ENCODE assay signal across 11 cellular contexts in the genomic region with DNA sequence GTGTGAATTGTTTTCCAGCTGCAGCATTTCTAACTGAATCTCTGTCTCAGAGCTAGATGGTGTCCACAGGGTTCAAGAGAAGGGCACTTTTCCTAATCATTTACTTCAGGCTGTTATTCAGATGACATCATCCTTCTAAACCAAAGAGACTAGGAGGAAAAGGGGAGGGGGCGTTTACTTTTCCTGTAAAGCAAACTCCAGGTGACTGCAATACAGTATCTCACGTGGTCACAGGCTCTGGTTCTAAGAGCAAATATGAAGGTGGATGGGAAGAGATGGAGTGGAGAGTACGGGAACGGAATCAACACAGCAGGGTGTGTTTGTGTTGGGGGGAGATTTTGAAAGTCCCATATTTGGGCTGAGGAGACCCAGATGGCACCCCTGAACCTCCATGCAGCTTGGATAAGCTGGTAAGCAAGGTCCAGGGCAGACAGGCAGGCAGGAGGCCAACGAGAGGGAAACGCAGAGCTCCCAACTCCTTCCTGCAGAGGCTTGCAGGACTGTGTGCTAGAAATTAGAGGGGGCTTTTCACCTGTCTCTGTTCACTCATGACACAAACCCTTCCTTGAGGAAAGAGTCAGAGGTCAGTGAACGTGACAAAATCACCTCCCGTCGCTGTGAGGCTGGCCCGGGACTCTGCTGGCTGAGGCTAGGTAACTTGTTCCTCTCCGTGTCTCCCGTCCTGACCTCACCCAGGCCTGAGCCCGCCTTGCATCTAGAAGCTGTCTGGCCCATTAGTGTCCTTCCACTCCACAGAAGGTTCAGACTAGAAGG.
DNase-seq lines count a peak whose midpoint lies in the region; ATAC-seq, FAIRE-seq and TF ChIP-seq lines count a peak whose summit lies in the region.
"Had no signal": no experiment of that assay in that cellular context is flagged by ENCODE, and none has a peak within 500 bp of the region (broad histone marks: within the 10 kb centered on the region; RNA-seq: fewer than 3 reads in every experiment).

No MANE protein-coding gene starts in this region.

- H3K9me3 ChIP-seq in parathyroid adenoma (ENCODE audit: control insufficient read depth, low read length) (no peaks in the 10 kb centered on the region), T-helper 17 cell (ENCODE audit: control insufficient read depth, low read length, poor library complexity, severe bottlenecking) (no peaks in the 10 kb centered on the region)
- H3K9me3 ChIP-seq: psoas muscle had no signal

- peaks cover 3 to 6% (median 5%) of the 10 kb centered on the region in 5 experiments for H3K9me3 Mint-ChIP-seq in brain
- no peaks in the 10 kb centered on the region for H3K9me3 Mint-ChIP-seq in immature natural killer cell

- DNase-seq in NCI-H2029 treated with DMSO at 0.1 percent for 48 hours (lab: John Stamatoyannopoulos, UW) (peak; percentile 99), GM19239 (ENCODE audit: insufficient read length, low spot score) (no peak), immature natural killer cell (no peak), T-helper 17 cell (no peak)
- no peak for DNase-seq in activated naive CD4-positive, alpha-beta T cell (lab: John Stamatoyannopoulos, UW)
- DNase-seq: effector memory CD4-positive, alpha-beta T cell; psoas muscle had no signal

- H3K4me1 Mint-ChIP-seq in brain = peaks cover 20% of the 10 kb centered on the region
- peaks cover 0 to 16% of the 10 kb centered on the region in 2 donors for H3K4me1 Mint-ChIP-seq in immature natural killer cell
- H3K4me1 Mint-ChIP-seq in T-helper 17 cell = peaks cover 6% of the 10 kb centered on the region

- no peak overlapping the region for H3K4me2 ChIP-seq in parathyroid adenoma (ENCODE audit: low read length)

- H3K36me3 Mint-ChIP-seq in brain = no peaks in the 10 kb centered on the region
- H3K36me3 Mint-ChIP-seq in immature natural killer cell = no peaks in the 10 kb centered on the region
- H3K36me3 Mint-ChIP-seq in T-helper 17 cell (ENCODE audit: low read depth) = peaks cover 6% of the 10 kb centered on the region

- no peaks in the 10 kb centered on the region for H3K36me3 ChIP-seq in parathyroid adenoma (ENCODE audit: control insufficient read depth, insufficient read depth, low read length)

- no peaks in the 10 kb centered on the region for H3K4me1 ChIP-seq in parathyroid adenoma
- H3K4me1 ChIP-seq: psoas muscle had no signal

- TF ChIP-seq CTCF in brain (conservative IDR thresholded peaks at IDR 0.05) (no peak), parathyroid adenoma (IDR thresholded peaks at IDR 0.05) (no peak)

- peak overlapping the region; percentile 2 for H2AFZ ChIP-seq in parathyroid adenoma

- H3K4me3 ChIP-seq in parathyroid adenoma (ENCODE audit: low read depth, low read length) = no peak overlapping the region
- H3K4me3 ChIP-seq: psoas muscle had no signal

- no peaks in the 10 kb centered on the region for H3K27me3 ChIP-seq in parathyroid adenoma (ENCODE audit: control insufficient read depth, insufficient read depth, low read length)

- no peak for FAIRE-seq in GM19239 (lab: Jason Lieb, UNC)

- H3K27ac Mint-ChIP-seq in brain (peak overlapping the region in 3 of 5 experiments; percentile 57 to 83 (median 77)), immature natural killer cell (peak overlapping the region in 1 of 6 donors; percentile 65), T-helper 17 cell (no peak overlapping the region)
- H3K27ac Mint-ChIP-seq: activated CD4-positive, alpha-beta T cell treated with anti-CD3 and anti-CD28 coated beads for 36 hours had no signal

- H3K4me3 Mint-ChIP-seq in brain (peak overlapping the region in 2 of 5 experiments; percentile 7 to 39), immature natural killer cell (no peak overlapping the region), T-helper 17 cell (no peak overlapping the region)
- H3K4me3 Mint-ChIP-seq: activated CD4-positive, alpha-beta T cell treated with anti-CD3 and anti-CD28 coated beads for 36 hours had no signal

- ATAC-seq in GM21360 (IDR thresholded peaks at IDR 0.05; ENCODE audit: unreplicated experiment) (peak; percentile 2), T-helper 17 cell (no peak)
- ATAC-seq: psoas muscle had no signal

- no peak overlapping the region for H3K27ac ChIP-seq in parathyroid adenoma
- H3K27ac ChIP-seq: psoas muscle had no signal

- H3K27me3 Mint-ChIP-seq in brain (peaks cover 10% of the 10 kb centered on the region), immature natural killer cell (ENCODE audit: low read depth in 3 of 3) (peaks cover 5 to 9% (median 8%) of the 10 kb centered on the region in 3 donors), T-helper 17 cell (peaks cover 29% of the 10 kb centered on the region)

- no peak overlapping the region for H3K9ac ChIP-seq in parathyroid adenoma

- H3K79me2 ChIP-seq in parathyroid adenoma = no peaks in the 10 kb centered on the region
